ENCODE assay signal across 1 cellular context in genomic region chr7:104955276-104955675, GRCh38.
TF ChIP-seq lines count a peak whose summit lies in the region.

No MANE protein-coding gene starts in this region.

TF ChIP-seq in K562, 482 proteins besides CTCF, POLR2A, EP300 and RAD21:
- TF ChIP-seq SFPQ (IDR thresholded peaks at IDR 0.05; ENCODE audit: low read depth, low read length) (no peak), ZNF57 (CRISPR knock-in tag; IDR thresholded peaks at IDR 0.05) (no peak)
